Comparison of ENCODE assay signal across 15 cellular contexts in genomic region chr12:43621262-43621661, GRCh38.
A peak's percentile ranks its signal among the peaks of the same experiment; 100 is the strongest.
DNase-seq lines count a peak whose midpoint lies in the region; ATAC-seq and TF ChIP-seq lines count a peak whose summit lies in the region.
"Had no signal": no experiment of that assay in that cellular context is flagged by ENCODE, and none has a peak within 500 bp of the region (broad histone marks: within the 10 kb centered on the region; RNA-seq: fewer than 3 reads in every experiment).

No MANE protein-coding gene starts in this region.

- CTCF ChIA-PET in IMR-90 (lab: Yijun Ruan, JAX): no interaction called here

- no peak overlapping the region for H3K4me3 Mint-ChIP-seq in stimulated activated effector memory CD8-positive, alpha-beta T cell treated with anti-CD3 and anti-CD28 coated beads, Interleukin-12 subunit alpha, Interleukin-12 subunit beta, amount 100 ng/mL, for 72 hours
- H3K4me3 Mint-ChIP-seq: CD8-positive, alpha-beta memory T cell; IgD-negative memory B cell had no signal

- no peak for TF ChIP-seq RAD21 in IMR-90 (IDR thresholded peaks at IDR 0.05; ENCODE audit: low read length)

- H2BK5ac ChIP-seq in IMR-90 (ENCODE audit: low read depth, low read length, poor library complexity, severe bottlenecking): no peak overlapping the region

- H2BK20ac ChIP-seq in IMR-90 (ENCODE audit: low read depth, low read length): no peak overlapping the region

- H4K5ac ChIP-seq in IMR-90 (ENCODE audit: low read depth, low read length): no peak overlapping the region

- H3K4me2 ChIP-seq in IMR-90 (ENCODE audit: low read depth, low read length): no peak overlapping the region
- H3K4me2 ChIP-seq: BLaER1 had no signal

- no peak for TF ChIP-seq CTCF in IMR-90 (conservative IDR thresholded peaks at IDR 0.05; ENCODE audit: low read depth, low read length)
- TF ChIP-seq CTCF in foreskin keratinocyte (conservative IDR thresholded peaks at IDR 0.05): no peak

- H3K27ac ChIP-seq in IMR-90 (ENCODE audit: insufficient read depth, low read length) (no peak overlapping the region), foreskin keratinocyte (no peak overlapping the region)
- H3K27ac ChIP-seq: 22Rv1, BLaER1 had no signal

- no peak overlapping the region for H2BK15ac ChIP-seq in IMR-90 (ENCODE audit: low read depth, low read length)

- POLR2A ChIA-PET in IMR-90 (lab: Charles Lee; ENCODE audit: unreplicated experiment): no interaction called here

- no peak overlapping the region for H3K56ac ChIP-seq in IMR-90 (ENCODE audit: extremely low read depth, insufficient read depth, low read length)

- H2AK5ac ChIP-seq in IMR-90 (ENCODE audit: low read depth, low read length): no peak overlapping the region

- H3K9ac ChIP-seq in IMR-90 (ENCODE audit: low read depth, low read length): no peak overlapping the region
- H3K9ac ChIP-seq: BLaER1 had no signal

- H3K36me3 ChIP-seq in IMR-90 (ENCODE audit: control insufficient read depth, insufficient read depth, low read length): no peaks in the 10 kb centered on the region
- H3K36me3 ChIP-seq: BLaER1 had no signal

- no peak overlapping the region for H3K23ac ChIP-seq in IMR-90 (ENCODE audit: low read depth, low read length)

- no peak overlapping the region for H3K14ac ChIP-seq in IMR-90 (replicated peaks; ENCODE audit: low read depth, low read length)

- in situ Hi-C loops in IMR-90 (cut with MboI; ENCODE audit: low sequenced_read_pairs): no loop called here

- H3K4me1 ChIP-seq in IMR-90 (ENCODE audit: control insufficient read depth, insufficient read depth, low read length): no peaks in the 10 kb centered on the region
- no peaks in the 10 kb centered on the region for H3K4me1 ChIP-seq in foreskin keratinocyte
- H3K4me1 ChIP-seq: BLaER1, Caco-2 had no signal

- H3K4ac ChIP-seq in IMR-90 (ENCODE audit: low read depth, low read length): no peak overlapping the region

- ATAC-seq in IMR-90 (ENCODE audit: low read depth) (no peak), foreskin keratinocyte (peak; percentile 62), GM18867 (IDR thresholded peaks at IDR 0.05; ENCODE audit: unreplicated experiment) (no peak)
- ATAC-seq in stimulated activated effector memory CD8-positive, alpha-beta T cell treated with anti-CD3 and anti-CD28 coated beads, Interleukin-12 subunit alpha, Interleukin-12 subunit beta, amount 100 ng/mL, for 72 hours: peak; percentile 43
- ATAC-seq: GM12878 had no signal

- 57% methylated on average over 1 of the region's 2 CpGs; no CpG with 5 or more reads in 1 of the 2 experiments for WGBS in IMR-90 (ENCODE audit: extremely low coverage in 2 of 2, insufficient read length in 1 of 2), 2 experiments

- no TSS peak for BruUV-seq in IMR-90 (replicated peaks; lab: Mats Ljungman, UMichigan)

- H3K27ac Mint-ChIP-seq in stimulated activated effector memory CD8-positive, alpha-beta T cell treated with anti-CD3 and anti-CD28 coated beads, Interleukin-12 subunit alpha, Interleukin-12 subunit beta, amount 100 ng/mL, for 72 hours: no peak overlapping the region
- H3K27ac Mint-ChIP-seq: IgD-negative memory B cell had no signal

- no peaks in the 10 kb centered on the region for H3K4me1 Mint-ChIP-seq in stimulated activated effector memory CD8-positive, alpha-beta T cell treated with anti-CD3 and anti-CD28 coated beads, Interleukin-12 subunit alpha, Interleukin-12 subunit beta, amount 100 ng/mL, for 72 hours
- H3K4me1 Mint-ChIP-seq: CD8-positive, alpha-beta memory T cell; IgD-negative memory B cell had no signal

- no peak overlapping the region for H4K8ac ChIP-seq in IMR-90 (ENCODE audit: low read depth in 2 of 2, low read length in 2 of 2)

- H2AFZ ChIP-seq in IMR-90 (replicated peaks; ENCODE audit: low read length, poor library complexity): peak overlapping the region; percentile 33

- no peak overlapping the region for H3K18ac ChIP-seq in IMR-90 (ENCODE audit: low read depth, low read length)

- no peak overlapping the region for H2BK120ac ChIP-seq in IMR-90 (ENCODE audit: low read depth, low read length)

- H3K27me3 ChIP-seq in IMR-90 (ENCODE audit: control insufficient read depth, insufficient read depth, low read length) (no peaks in the 10 kb centered on the region), foreskin keratinocyte (no peaks in the 10 kb centered on the region)
- H3K27me3 ChIP-seq: BLaER1 had no signal

- dilution Hi-C loops in IMR-90 (cut with HindIII; ENCODE audit: low sequenced_read_pairs, unreplicated experiment): no loop called here

- no peaks in the 10 kb centered on the region; the same call in 1 of the 2 replicates for H3K9me3 ChIP-seq in IMR-90 (ENCODE audit: control insufficient read depth, insufficient read depth, low read length)
- H3K9me3 ChIP-seq: BLaER1, Caco-2 had no signal

- intact Hi-C loops in IMR-90 (cut with micrococcal nuclease): loop anchor here (5.0 kb wide), 1 partner anchor 921 kb away; no protein-coding TSS in a partner anchor

- no peak for TF ChIP-seq POLR2A in IMR-90 (IDR thresholded peaks at IDR 0.05; ENCODE audit: low read depth, low read length)

- H3K36me3 Mint-ChIP-seq in stimulated activated effector memory CD8-positive, alpha-beta T cell treated with anti-CD3 and anti-CD28 coated beads, Interleukin-12 subunit alpha, Interleukin-12 subunit beta, amount 100 ng/mL, for 72 hours: no peaks in the 10 kb centered on the region
- H3K36me3 Mint-ChIP-seq: CD8-positive, alpha-beta memory T cell; IgD-negative memory B cell had no signal

- no peaks in the 10 kb centered on the region for H3K79me1 ChIP-seq in IMR-90 (ENCODE audit: low read depth in 1 of 2, low read length in 2 of 2)

- H4K20me1 ChIP-seq in IMR-90 (ENCODE audit: insufficient read depth, low read length): no peaks in the 10 kb centered on the region
- H4K20me1 ChIP-seq: BLaER1 had no signal

- H3K4me3 ChIP-seq in IMR-90 (ENCODE audit: insufficient read depth, low read depth, low read length): no peak overlapping the region
- H3K4me3 ChIP-seq: BLaER1, GM12878 had no signal

- no peak overlapping the region for H4K91ac ChIP-seq in IMR-90 (ENCODE audit: insufficient read depth, low read depth, low read length)

- DNase-seq in ELF-1 (ENCODE audit: low read depth, low spot score) (peak; percentile 1), IMR-90 (no peak), foreskin keratinocyte (no peak), DMS153 (lab: John Stamatoyannopoulos, UW) (no peak), Ammon's horn (ENCODE audit: low spot score) (no peak)
- DNase-seq in stimulated activated effector memory CD8-positive, alpha-beta T cell treated with anti-CD3 and anti-CD28 coated beads, Interleukin-12 subunit alpha, Interleukin-12 subunit beta, amount 100 ng/mL, for 72 hours (ENCODE audit: low spot score in 2 of 2): no peak
- DNase-seq: Caco-2; CD8-positive, alpha-beta memory T cell; DMS53; KG1 had no signal

- H3K9me1 ChIP-seq in IMR-90 (ENCODE audit: insufficient read depth, low read length): no peaks in the 10 kb centered on the region

- peaks cover 4% of the 10 kb centered on the region for H3K9me3 Mint-ChIP-seq in stimulated activated effector memory CD8-positive, alpha-beta T cell treated with anti-CD3 and anti-CD28 coated beads, Interleukin-12 subunit alpha, Interleukin-12 subunit beta, amount 100 ng/mL, for 72 hours

- no peak overlapping the region for H2AK9ac ChIP-seq in IMR-90 (replicated peaks; ENCODE audit: low read depth, low read length, poor library complexity)

TF ChIP-seq in IMR-90, 13 proteins besides CTCF, POLR2A, EP300 and RAD21:
- TF ChIP-seq SMC3 (IDR thresholded peaks at IDR 0.05; ENCODE audit: low read depth, low read length) (no peak), MAZ (IDR thresholded peaks at IDR 0.05; ENCODE audit: borderline replicate concordance, low read depth, low read length) (no peak), MXI1 (IDR thresholded peaks at IDR 0.05; ENCODE audit: borderline replicate concordance, low read depth, low read length) (no peak), FOS (IDR thresholded peaks at IDR 0.05; ENCODE audit: low read depth, low read length) (no peak), BHLHE40 (IDR thresholded peaks at IDR 0.05; ENCODE audit: low read depth, low read length) (no peak), RFX5 (IDR thresholded peaks at IDR 0.05; ENCODE audit: low read depth, low read length) (no peak), RCOR1 (IDR thresholded peaks at IDR 0.05; ENCODE audit: insufficient replicate concordance, low read length) (no peak), CHD1 (IDR thresholded peaks at IDR 0.05; ENCODE audit: low read depth, low read length) (no peak), USF2 (IDR thresholded peaks at IDR 0.05; ENCODE audit: low read depth, low read length) (no peak), NFE2L2 (IDR thresholded peaks at IDR 0.05; ENCODE audit: low read depth, low read length) (no peak), MAFK (IDR thresholded peaks at IDR 0.05; ENCODE audit: low read depth, low read length) (no peak), CEBPB (IDR thresholded peaks at IDR 0.05; ENCODE audit: low read depth, low read length) (no peak)
- TF ChIP-seq, protein P1, sequence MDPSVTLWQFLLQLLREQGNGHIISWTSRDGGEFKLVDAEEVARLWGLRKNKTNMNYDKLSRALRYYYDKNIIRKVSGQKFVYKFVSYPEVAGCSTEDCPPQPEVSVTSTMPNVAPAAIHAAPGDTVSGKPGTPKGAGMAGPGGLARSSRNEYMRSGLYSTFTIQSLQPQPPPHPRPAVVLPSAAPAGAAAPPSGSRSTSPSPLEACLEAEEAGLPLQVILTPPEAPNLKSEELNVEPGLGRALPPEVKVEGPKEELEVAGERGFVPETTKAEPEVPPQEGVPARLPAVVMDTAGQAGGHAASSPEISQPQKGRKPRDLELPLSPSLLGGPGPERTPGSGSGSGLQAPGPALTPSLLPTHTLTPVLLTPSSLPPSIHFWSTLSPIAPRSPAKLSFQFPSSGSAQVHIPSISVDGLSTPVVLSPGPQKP (IDR thresholded peaks at IDR 0.05; ENCODE audit: borderline replicate concordance, low read depth, low read length): no peak
TF ChIP-seq in IMR-90: peak in this region for 0.

Comparison
In these comparisons a context has a peak if more than half of its experiments do, and no peak if none do; other contexts are left out.
1. ATAC-seq: peak in foreskin keratinocyte (single experiment) and stimulated activated effector memory CD8-positive, alpha-beta T cell treated with anti-CD3 and anti-CD28 coated beads, Interleukin-12 subunit alpha, Interleukin-12 subunit beta, amount 100 ng/mL, for 72 hours (single experiment); none in IMR-90 (single experiment) and GM18867 (single experiment).